Comparison of ENCODE assay signal across 32 cellular contexts in genomic region chr1:169062152-169062551, GRCh38.
"Had no signal": no experiment of that assay in that cellular context is flagged by ENCODE, and none has a peak within 500 bp of the region (broad histone marks: within the 10 kb centered on the region; RNA-seq: fewer than 3 reads in every experiment).

No MANE protein-coding gene starts in this region.

- H3K4me3 ChIP-seq: ascending aorta, breast epithelium, cardiac muscle cell, coronary artery, dorsolateral prefrontal cortex, gastrocnemius medialis, heart right ventricle, hepatocyte had no signal

- H3K9me3 ChIP-seq: gastrocnemius medialis had no signal

- H3K4me1 ChIP-seq: ascending aorta, breast epithelium, foreskin keratinocyte had no signal

- ATAC-seq: activated CD8-positive, alpha-beta memory T cell treated with anti-CD3 and anti-CD28 coated beads, Interleukin-2, amount 10 ng/mL, durations not matched to agents 7 days and 5 days; activated CD8-positive, alpha-beta T cell treated with anti-CD3 and anti-CD28 coated beads, Interleukin-2, amount 10 ng/mL, durations not matched to agents 7 days and 5 days; activated naive CD4-positive, alpha-beta T cell treated with anti-CD3 and anti-CD28 coated beads, Interleukin-2, amount 50 U/mL, for 72 hours; esophagus mucosa; foreskin keratinocyte; gastrocnemius medialis; heart right ventricle; WTC11 had no signal

- DNase-seq: activated CD4-positive, alpha-beta memory T cell treated with anti-CD3 and anti-CD28 coated beads for 36 hours; activated CD4-positive, alpha-beta T cell treated with anti-CD3 and anti-CD28 coated beads for 1 hour; activated CD4-positive, alpha-beta T cell treated with anti-CD3 and anti-CD28 coated beads for 4 hours; activated CD8-positive, alpha-beta memory T cell treated with anti-CD3 and anti-CD28 coated beads, Interleukin-2, amount 10 ng/mL, durations not matched to agents 7 days and 5 days; activated CD8-positive, alpha-beta memory T cell treated with anti-CD3 and anti-CD28 coated beads, Interleukin-2, amount 50 U/mL, for 4 hours; activated CD8-positive, alpha-beta T cell treated with anti-CD3 and anti-CD28 coated beads, Interleukin-2, amount 10 ng/mL, durations not matched to agents 7 days and 5 days; activated effector memory CD4-positive, alpha-beta T cell treated with anti-CD3 and anti-CD28 coated beads, Interleukin-2, amount 50 U/mL, for 16 hours; activated naive CD4-positive, alpha-beta T cell treated with anti-CD3 and anti-CD28 coated beads for 36 hours; activated naive CD8-positive, alpha-beta T cell treated with anti-CD3 and anti-CD28 coated beads, Interleukin-2, amount 10 ng/mL, durations not matched to agents 7 days and 5 days; activated T-cell treated with anti-CD3 and anti-CD28 coated beads, Interleukin-2, amount 50 U/mL, for 1 hour; activated T-cell treated with anti-CD3 and anti-CD28 coated beads, Interleukin-2, amount 50 U/mL, for 48 hours; dorsolateral prefrontal cortex; effector memory CD4-positive, alpha-beta T cell; endodermal cell; foreskin keratinocyte; gastrocnemius medialis; heart right ventricle; T-helper 2 cell had no signal

- H3K4me1 Mint-ChIP-seq: brain; central memory CD8-positive, alpha-beta T cell; WTC11 had no signal

- H3K36me3 ChIP-seq: ascending aorta, breast epithelium, cardiac muscle cell, gastrocnemius medialis, heart right ventricle had no signal

- H3K4me2 ChIP-seq: hepatocyte had no signal

- H2AFZ ChIP-seq: hepatocyte had no signal

- H3K27ac ChIP-seq: ascending aorta, breast epithelium, coronary artery, dorsolateral prefrontal cortex, foreskin keratinocyte, gastrocnemius medialis, VCaP had no signal

- H3K27me3 Mint-ChIP-seq: activated CD4-positive, alpha-beta memory T cell treated with anti-CD3 and anti-CD28 coated beads for 36 hours; activated naive CD8-positive, alpha-beta T cell treated with anti-CD3 and anti-CD28 coated beads, Interleukin-2, amount 10 ng/mL, durations not matched to agents 7 days and 5 days; central memory CD8-positive, alpha-beta T cell; dendritic cell treated with granulocyte-macrophage colony-stimulating factor and Interleukin-4, amounts not matched to agents 40 ng/mL and 50 ng/mL, for 4 days had no signal

- H3K27me3 ChIP-seq: ascending aorta, breast epithelium, cardiac muscle cell, dorsolateral prefrontal cortex, foreskin keratinocyte, gastrocnemius medialis, heart right ventricle, hepatocyte had no signal

- H3K4me3 Mint-ChIP-seq: activated CD4-positive, alpha-beta memory T cell treated with anti-CD3 and anti-CD28 coated beads for 36 hours; activated CD8-positive, alpha-beta memory T cell treated with anti-CD3 and anti-CD28 coated beads, Interleukin-2, amount 10 ng/mL, durations not matched to agents 7 days and 5 days; activated CD8-positive, alpha-beta T cell treated with anti-CD3 and anti-CD28 coated beads, Interleukin-2, amount 10 ng/mL, durations not matched to agents 7 days and 5 days; activated naive CD4-positive, alpha-beta T cell treated with anti-CD3 and anti-CD28 coated beads for 36 hours; activated naive CD8-positive, alpha-beta T cell treated with anti-CD3 and anti-CD28 coated beads, Interleukin-2, amount 10 ng/mL, durations not matched to agents 7 days and 5 days; activated T-helper 1 cell treated with anti-CD3 and anti-CD28 coated beads, Interleukin-12 subunit alpha, Interleukin-12 subunit beta, Interleukin-2, Interleukin-4 antibody, amounts not matched to agents 30 ng/mL and 10 ng/mL and 1 ng/mL, durations not matched to agents 14 hours and 24 hours and 36 hours; brain; central memory CD8-positive, alpha-beta T cell; dendritic cell treated with granulocyte-macrophage colony-stimulating factor and Interleukin-4, amounts not matched to agents 40 ng/mL and 50 ng/mL, for 4 days; endodermal cell; WTC11 had no signal

- H3K27ac Mint-ChIP-seq: activated CD4-positive, alpha-beta memory T cell treated with anti-CD3 and anti-CD28 coated beads for 36 hours; activated CD8-positive, alpha-beta memory T cell treated with anti-CD3 and anti-CD28 coated beads, Interleukin-2, amount 10 ng/mL, durations not matched to agents 7 days and 5 days; activated CD8-positive, alpha-beta T cell treated with anti-CD3 and anti-CD28 coated beads, Interleukin-2, amount 10 ng/mL, durations not matched to agents 7 days and 5 days; activated naive CD4-positive, alpha-beta T cell treated with anti-CD3 and anti-CD28 coated beads for 36 hours; activated naive CD4-positive, alpha-beta T cell treated with anti-CD3 and anti-CD28 coated beads, Interleukin-2, amount 50 U/mL, for 72 hours; activated naive CD8-positive, alpha-beta T cell treated with anti-CD3 and anti-CD28 coated beads, Interleukin-2, amount 10 ng/mL, durations not matched to agents 7 days and 5 days; activated T-helper 1 cell treated with anti-CD3 and anti-CD28 coated beads, Interleukin-12 subunit alpha, Interleukin-12 subunit beta, Interleukin-2, Interleukin-4 antibody, amounts not matched to agents 30 ng/mL and 10 ng/mL and 1 ng/mL, durations not matched to agents 14 hours and 24 hours and 36 hours; activated T-helper 2 cell treated with anti-CD3 and anti-CD28 coated beads, Interferon-gamma antibody, Interleukin-2, Interleukin-4, amounts not matched to agents 10 μg/mL and 5 μg/mL and 100 μg/mL, durations not matched to agents 14 hours and 24 hours and 36 hours; brain; endodermal cell; WTC11 had no signal

- H3K36me3 Mint-ChIP-seq: brain had no signal
